In the genomic region with DNA sequence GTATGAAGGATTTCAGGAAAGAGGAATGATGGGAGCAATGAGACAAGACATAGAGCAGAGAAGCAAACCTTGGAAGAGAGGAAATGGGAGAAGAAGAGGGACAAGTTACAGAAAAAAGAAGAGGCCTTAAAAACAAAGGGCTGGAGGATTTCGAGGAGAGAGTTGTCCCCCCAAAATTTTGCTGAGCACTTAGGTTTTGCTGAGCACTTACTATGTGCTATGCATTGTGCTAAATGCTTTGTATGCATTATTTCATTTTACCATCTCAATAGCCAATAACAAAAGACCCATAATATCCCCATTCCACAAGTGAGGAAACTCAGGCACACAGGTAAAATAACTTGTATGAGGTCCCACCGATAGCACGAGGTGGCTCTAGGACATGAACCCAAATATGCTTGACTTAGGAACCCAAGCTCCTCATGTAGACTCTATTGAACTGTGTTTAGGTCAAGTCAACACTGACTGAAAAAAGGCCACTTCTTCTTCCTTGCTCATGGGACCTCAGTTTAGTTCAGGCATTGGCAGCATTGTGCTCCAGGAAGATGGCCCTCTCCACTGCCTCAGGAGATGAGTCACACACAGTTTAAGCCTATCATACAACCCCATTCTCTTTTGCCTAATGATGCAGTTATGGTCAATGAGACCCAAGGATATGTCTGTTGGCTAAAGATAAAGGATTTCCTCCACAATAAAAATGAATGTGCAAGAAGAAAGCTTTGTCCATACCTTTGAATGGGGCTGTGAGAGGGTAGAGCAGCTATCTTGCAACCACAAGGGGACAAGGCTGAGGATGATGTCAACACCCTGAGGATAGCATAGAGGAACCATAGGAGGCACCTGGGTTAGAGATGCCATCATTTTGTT, we compare ENCODE assay signal across 1 cellular context.
TF ChIP-seq lines count a peak whose summit lies in the region.

No MANE protein-coding gene starts in this region.

TF ChIP-seq in A549, 52 proteins besides CTCF, POLR2A, EP300 and RAD21:
- TF ChIP-seq MAFK (IDR thresholded peaks at IDR 0.05; ENCODE audit: partially characterized antibody) = peak; percentile 8
- TF ChIP-seq BHLHE40 (IDR thresholded peaks at IDR 0.05; ENCODE audit: low read depth, low read length) = no peak
